Comparison of ENCODE assay signal across 22 cellular contexts in genomic region chr1:94856004-94856403, GRCh38. TPM values are rescaled to one million over a fixed set of nuclear protein-coding genes. Genes with fewer than 3 reads are reported as not detected.
DNase-seq lines count a peak whose midpoint lies in the region; ATAC-seq and TF ChIP-seq lines count a peak whose summit lies in the region.
"Had no signal": no experiment of that assay in that cellular context is flagged by ENCODE, and none has a peak within 500 bp of the region (broad histone marks: within the 10 kb centered on the region; RNA-seq: fewer than 3 reads in every experiment).

No MANE protein-coding gene starts in this region.

- 89% methylated on average over 5 of the region's 5 CpGs for WGBS in hepatocyte (ENCODE audit: low lambda C conversion rate, missing lambda C conversion rate)
- 88% methylated on average over 5 of the region's 5 CpGs for WGBS in mesenchymal stem cell

- H2BK120ac ChIP-seq in mesenchymal stem cell (ENCODE audit: low read depth, low read length): no peak overlapping the region

- intact Hi-C loops in PC-9 (cut with micrococcal nuclease; ENCODE audit: unreplicated experiment) (no loop called here), uterus (cut with DNase I; ENCODE audit: low total_unique reads) (loop anchor here (10.0 kb wide), 1 partner anchor 69 kb away; the partner anchor contains the start of gene CNN3)

- H3K14ac ChIP-seq in mesenchymal stem cell (ENCODE audit: low read length in 2 of 2): no peak overlapping the region

- BruUV-seq in PC-9 (replicated peaks; lab: Mats Ljungman, UMichigan): no TSS peak

- no peak for TF ChIP-seq POLR2A in uterus (IDR thresholded peaks at IDR 0.05)

- peaks cover 9% of the 10 kb centered on the region for H3K79me1 ChIP-seq in mesenchymal stem cell (replicated peaks; ENCODE audit: low read length, poor library complexity, severe bottlenecking)

- no peak overlapping the region for H2AFZ ChIP-seq in PC-9
- no peak overlapping the region for H2AFZ ChIP-seq in hepatocyte
- no peak overlapping the region for H2AFZ ChIP-seq in mesenchymal stem cell (ENCODE audit: low read depth, low read length)

- H3K4me1 ChIP-seq in PC-9 (replicated peaks; ENCODE audit: insufficient read depth): peaks cover 66% of the 10 kb centered on the region
- H3K4me1 ChIP-seq in hepatocyte (ENCODE audit: insufficient read depth): peaks cover 8% of the 10 kb centered on the region
- H3K4me1 ChIP-seq in mesenchymal stem cell (ENCODE audit: control insufficient read depth, insufficient read depth, low read depth, low read length): peaks cover 7% of the 10 kb centered on the region
- H3K4me1 ChIP-seq in uterus: peaks cover 0 to 10% of the 10 kb centered on the region in 2 donors
- H3K4me1 ChIP-seq: BLaER1 had no signal

- no peak overlapping the region for H3K9ac ChIP-seq in mesenchymal stem cell (ENCODE audit: low read length)
- H3K9ac ChIP-seq: BLaER1, KMS-11 had no signal

- H3K4me2 ChIP-seq in PC-9 (peak overlapping the region; percentile 79), hepatocyte (no peak overlapping the region), mesenchymal stem cell (ENCODE audit: low read length, poor library complexity, severe bottlenecking) (no peak overlapping the region)
- H3K4me2 ChIP-seq: BLaER1, KMS-11 had no signal

- POLR2A ChIA-PET in PC-9 (lab: Charles Lee; ENCODE audit: unreplicated experiment): interaction anchor here (1.0 kb wide), 1 partner anchor 8 kb away, joined by 5 read pairs; no protein-coding TSS in a partner anchor

- H3K4me3 ChIP-seq in PC-9 (no peak overlapping the region), hepatocyte (no peak overlapping the region), mesenchymal stem cell (ENCODE audit: insufficient read depth in 1 of 2, low read depth in 1 of 2, low read length in 2 of 2) (no peak overlapping the region), uterus (no peak overlapping the region)
- H3K4me3 ChIP-seq: BLaER1, Peyer's patch, SJCRH30 had no signal

- H3K36me3 ChIP-seq in PC-9 (ENCODE audit: low read depth) (peaks cover 17% of the 10 kb centered on the region; the same call in 1 of the 2 replicates), hepatocyte (replicated peaks; ENCODE audit: insufficient read depth, low read depth) (no peaks in the 10 kb centered on the region), mesenchymal stem cell (ENCODE audit: control insufficient read depth in 1 of 2, insufficient read depth in 2 of 2, low read depth in 1 of 2, low read length in 2 of 2) (peaks cover 0 to 23% of the 10 kb centered on the region in 2 experiments), uterus (no peaks in the 10 kb centered on the region)
- H3K36me3 ChIP-seq: BLaER1, Peyer's patch, SJCRH30 had no signal

- H3K27me3 ChIP-seq in PC-9 (ENCODE audit: insufficient read depth, low read depth): no peaks in the 10 kb centered on the region
- no peaks in the 10 kb centered on the region for H3K27me3 ChIP-seq in hepatocyte
- no peaks in the 10 kb centered on the region for H3K27me3 ChIP-seq in mesenchymal stem cell (ENCODE audit: control insufficient read depth in 1 of 2, insufficient read depth in 1 of 2, low read length in 2 of 2)
- no peaks in the 10 kb centered on the region for H3K27me3 ChIP-seq in uterus
- H3K27me3 ChIP-seq: BLaER1, Peyer's patch, SJCRH30 had no signal

- H3K9me3 ChIP-seq in PC-9 (ENCODE audit: insufficient read depth, low read depth) (no peaks in the 10 kb centered on the region), hepatocyte (ENCODE audit: low read depth) (no peaks in the 10 kb centered on the region), mesenchymal stem cell (ENCODE audit: control insufficient read depth, low read length) (no peaks in the 10 kb centered on the region), uterus (no peaks in the 10 kb centered on the region)
- H3K9me3 ChIP-seq: BLaER1, Caco-2, Peyer's patch, SJCRH30 had no signal

- H2BK5ac ChIP-seq in mesenchymal stem cell (ENCODE audit: low read depth, low read length, poor library complexity, severe bottlenecking): no peak overlapping the region

- peaks cover 43% of the 10 kb centered on the region for H3F3A ChIP-seq in PC-9 (ENCODE audit: insufficient read depth, low read depth)

- no peak overlapping the region for H4K8ac ChIP-seq in mesenchymal stem cell (ENCODE audit: low read length)

- ATAC-seq in HG03565 (IDR thresholded peaks at IDR 0.05; ENCODE audit: unreplicated experiment): no peak
- ATAC-seq in GM21619 (IDR thresholded peaks at IDR 0.05; ENCODE audit: unreplicated experiment): no peak

- DNase-seq in PC-9: peak in 1 of 2 experiments; percentile 34
- DNase-seq in hepatocyte (ENCODE audit: low spot score): no peak
- no peak for DNase-seq in mesenchymal stem cell
- no peak for DNase-seq in uterus
- DNase-seq in activated CD4-positive, alpha-beta T cell treated with anti-CD3 and anti-CD28 coated beads for 1 hour: no peak
- DNase-seq: Caco-2; CD4-positive, alpha-beta memory T cell; DND-41; GOT3; HCEC 1CT; NCI-H1105; NCI-H146; NCI-H2029; NCI-H510A treated with DMSO at 0.1 percent for 48 hours; NCI-H774; NK-92 treated with Interleukin-12 subunit alpha and Interleukin-12 subunit beta, amount 100 ng/mL, for 24 hours; Peyer's patch; SJCRH30 had no signal

- no peak overlapping the region for H3K23ac ChIP-seq in mesenchymal stem cell (ENCODE audit: low read length in 2 of 2)

- no peak overlapping the region for H4K91ac ChIP-seq in mesenchymal stem cell (ENCODE audit: low read length)

- no peak overlapping the region for H3K18ac ChIP-seq in mesenchymal stem cell (ENCODE audit: low read depth in 1 of 2, low read length in 2 of 2)

- H3K79me2 ChIP-seq in PC-9 (ENCODE audit: low read depth) (0 out of 2 replicates have a peak, but pooled peaks cover 4% of the 10 kb centered on the region), hepatocyte (no peaks in the 10 kb centered on the region)

- H2BK15ac ChIP-seq in mesenchymal stem cell (ENCODE audit: low read depth, poor library complexity, severe bottlenecking): no peak overlapping the region

- H3K4ac ChIP-seq in mesenchymal stem cell (ENCODE audit: low read depth in 1 of 2, low read length in 2 of 2): no peak overlapping the region

- CTCF ChIA-PET in PC-9 (lab: Charles Lee): interaction anchor here (1.0 kb wide), 2 partner anchors 34 to 378 kb away, joined by 3 read pairs; partner anchors contain the start of gene RWDD3

- H2AK5ac ChIP-seq in mesenchymal stem cell (ENCODE audit: low read length, severe bottlenecking): peak overlapping the region; percentile 37

- TF ChIP-seq CTCF in PC-9 (conservative IDR thresholded peaks at IDR 0.05) (no peak), hepatocyte (IDR thresholded peaks at IDR 0.05; ENCODE audit: poor library complexity) (no peak), uterus (IDR thresholded peaks at IDR 0.05) (no peak)

- H3K27ac ChIP-seq in PC-9 (peak overlapping the region; percentile 83), hepatocyte (peak overlapping the region; percentile 58), mesenchymal stem cell (ENCODE audit: low read length, poor library complexity, severe bottlenecking) (peak overlapping the region; percentile 58), uterus (peak overlapping the region; percentile 88 to 89)
- H3K27ac ChIP-seq: BLaER1, KMS-11, Peyer's patch had no signal

- H4K20me1 ChIP-seq in PC-9 (ENCODE audit: insufficient read depth): no peaks in the 10 kb centered on the region
- no peaks in the 10 kb centered on the region for H4K20me1 ChIP-seq in hepatocyte (ENCODE audit: insufficient read depth, poor library complexity, severe bottlenecking)
- H4K20me1 ChIP-seq: BLaER1 had no signal

- H3K9me2 ChIP-seq in PC-9 (ENCODE audit: insufficient read depth) (0 out of 2 replicates have a peak, but pooled peaks cover 4% of the 10 kb centered on the region), hepatocyte (replicated peaks; ENCODE audit: insufficient read depth) (no peaks in the 10 kb centered on the region)

- H2BK12ac ChIP-seq in mesenchymal stem cell (ENCODE audit: low read length in 2 of 2): no peak overlapping the region

RNA-seq across cellular contexts. Expression of gene SLC44A3, which starts 35.8 kb away (rescaled TPM):
- total RNA-seq in PC-9 (2021) (11.0 and 17.5 TPM in 2 replicates), hepatocyte (55.3 and 70.2 TPM in 2 replicates), uterus (10 to 100 TPM in 1 of 4 donors, 1 to 10 TPM in 3; 1.3 to 10.3 (median 4.8) TPM)
- 49.4 and 51.5 TPM in 2 replicates for polyA plus RNA-seq in hepatocyte
- polyA plus RNA-seq in mesenchymal stem cell (2013, experiment 1 of 2): 12.6 TPM
- polyA plus RNA-seq in mesenchymal stem cell (2013, experiment 2 of 2): 11.5 TPM
